In the genomic region with DNA sequence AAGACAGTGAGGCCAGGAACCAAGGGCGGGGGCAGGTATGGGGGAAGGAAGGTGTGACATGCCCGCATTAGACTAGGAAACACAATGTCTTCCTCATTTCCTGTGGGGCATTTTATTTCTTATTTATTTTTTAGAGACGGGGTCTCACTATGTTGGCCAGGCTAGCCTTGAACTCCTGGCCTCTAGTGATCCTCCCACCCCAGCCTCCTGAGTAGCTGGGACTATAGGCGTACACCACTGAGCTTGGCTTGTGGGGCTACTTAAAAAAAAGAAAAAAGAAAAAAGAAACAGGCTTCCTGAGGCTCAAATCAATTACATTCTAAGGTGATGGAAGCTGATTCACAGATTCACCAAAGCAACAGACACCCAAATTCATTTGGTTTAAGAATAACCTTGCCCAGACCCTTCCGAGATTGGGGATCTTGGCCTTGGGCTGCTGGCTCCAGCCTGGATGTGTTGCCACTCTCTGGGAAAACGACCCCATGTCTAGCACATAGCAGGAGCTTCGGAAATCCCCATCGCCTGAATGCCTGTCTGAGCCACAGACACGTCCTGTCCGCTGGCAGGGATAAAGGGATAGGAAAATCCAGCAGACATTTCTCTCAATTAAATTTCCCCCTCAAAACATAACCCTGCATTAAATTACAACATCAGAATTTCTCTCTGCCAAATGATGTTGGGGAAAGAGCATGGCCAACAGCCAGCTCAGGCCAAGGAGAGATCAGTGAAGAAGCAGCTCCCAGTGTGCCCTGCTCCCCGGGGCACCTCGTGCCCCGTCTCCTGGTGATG, we compare ENCODE assay signal across 20 cellular contexts. TPM values are rescaled to one million over a fixed set of nuclear protein-coding genes. Genes with fewer than 3 reads are reported as not detected.
"Had no signal": no experiment of that assay in that cellular context is flagged by ENCODE, and none has a peak within 500 bp of the region (broad histone marks: within the 10 kb centered on the region; RNA-seq: fewer than 3 reads in every experiment).

No MANE protein-coding gene starts in this region.

- H3K79me2 ChIP-seq: hepatocyte had no signal

- H3K9me3 ChIP-seq: left ventricle myocardium inferior, right atrium auricular region, transverse colon, vagina had no signal

- H3K36me3 ChIP-seq: brain microvascular endothelial cell, left ventricle myocardium inferior, right atrium auricular region, transverse colon, vagina had no signal

- H3K27ac ChIP-seq: brain microvascular endothelial cell, left ventricle myocardium inferior, right atrium auricular region, transverse colon, vagina had no signal

- H3K27me3 ChIP-seq: hepatocyte, vagina had no signal

- H3K4me2 ChIP-seq: hepatocyte had no signal

- H2AFZ ChIP-seq: hepatocyte had no signal

- H3K4me3 ChIP-seq: hepatocyte, left ventricle myocardium inferior, right atrium auricular region, transverse colon, vagina had no signal

- ATAC-seq: natural killer cell treated with Interleukin-12 subunit alpha and Interleukin-12 subunit beta and Interleukin-15 and Interleukin-18, amount 100 ng/mL, for 72 hours; stimulated activated naive CD8-positive, alpha-beta T cell treated with anti-CD3 and anti-CD28 coated beads, Interleukin-15, Interleukin-2, amounts not matched to agents 100 U/mL and 50 U/mL, for 24 hours had no signal

- DNase-seq: activated B cell treated with CpG ODN at 0.5 μM for 24 hours; activated CD4-positive, alpha-beta T cell treated with anti-CD3 and anti-CD28 coated beads, Interleukin-2, amount 10 ng/mL, durations not matched to agents 7 days and 5 days; activated CD8-positive, alpha-beta memory T cell treated with anti-CD3 and anti-CD28 coated beads, Interleukin-2, amount 50 U/mL, for 48 hours; activated gamma-delta T cell treated with Interleukin-2 at 50 U/mL for 16 hours; activated naive CD8-positive, alpha-beta T cell treated with anti-CD3 and anti-CD28 coated beads for 36 hours; brain microvascular endothelial cell; effector memory CD4-positive, alpha-beta T cell; left ventricle myocardium inferior; small intestine; stimulated activated CD4-positive, alpha-beta T cell treated with anti-CD3 and anti-CD28 coated beads, Interleukin-4, amount 100 ng/mL, for 4 hours; stimulated activated CD8-positive, alpha-beta memory T cell treated with anti-CD3 and anti-CD28 coated beads, Interleukin-4, amount 100 ng/mL, for 48 hours; stimulated activated naive CD8-positive, alpha-beta T cell treated with anti-CD3 and anti-CD28 coated beads, Interleukin-15, Interleukin-2, amounts not matched to agents 100 U/mL and 50 U/mL, for 24 hours; T-helper 2 cell; transverse colon had no signal

RNA-seq across cellular contexts. Expression of a gene that starts 13.0 kb away (rescaled TPM):
- total RNA-seq: activated B cell treated with CpG ODN at 0.5 μM for 24 hours; activated CD4-positive, alpha-beta T cell treated with anti-CD3 and anti-CD28 coated beads, Interleukin-2, amount 10 ng/mL, durations not matched to agents 7 days and 5 days; activated naive CD8-positive, alpha-beta T cell treated with anti-CD3 and anti-CD28 coated beads for 36 hours; fibroblast of lung; natural killer cell treated with Interleukin-12 subunit alpha and Interleukin-12 subunit beta and Interleukin-15 and Interleukin-18, amount 100 ng/mL, for 72 hours; right atrium auricular region; vagina had no signal
- polyA plus RNA-seq: fibroblast of lung, keratinocyte, small intestine had no signal

RNA-seq across cellular contexts. Expression of a gene that starts 31.4 kb away (rescaled TPM):
- total RNA-seq: activated B cell treated with CpG ODN at 0.5 μM for 24 hours; activated CD4-positive, alpha-beta T cell treated with anti-CD3 and anti-CD28 coated beads, Interleukin-2, amount 10 ng/mL, durations not matched to agents 7 days and 5 days; activated naive CD8-positive, alpha-beta T cell treated with anti-CD3 and anti-CD28 coated beads for 36 hours; hepatocyte; natural killer cell treated with Interleukin-12 subunit alpha and Interleukin-12 subunit beta and Interleukin-15 and Interleukin-18, amount 100 ng/mL, for 72 hours; vagina had no signal
- polyA plus RNA-seq: hepatocyte, keratinocyte had no signal
